In the genomic region with DNA sequence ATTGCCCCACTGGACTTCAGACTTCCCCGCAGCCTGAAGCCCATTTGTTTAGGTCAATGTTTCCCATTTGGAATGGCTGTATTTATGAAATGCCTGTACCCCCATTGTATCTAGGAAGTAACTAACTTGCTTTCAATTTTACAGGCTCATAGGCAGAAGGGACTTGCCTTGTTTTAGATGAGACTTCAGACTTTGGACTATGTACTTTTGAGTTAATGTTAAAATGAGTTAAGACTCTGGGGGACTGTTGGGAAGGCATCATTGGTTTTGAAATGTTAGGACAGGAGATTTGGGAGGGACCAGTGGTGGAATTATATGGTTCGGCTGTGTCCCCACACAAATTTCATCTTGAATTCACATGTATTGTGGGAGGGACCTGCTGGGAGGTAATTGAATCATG, we compare ENCODE assay signal across 1 cellular context.
TF ChIP-seq lines count a peak whose summit lies in the region.
"Not testable (repeated sequence)": the region's sequence is repeated elsewhere in the genome, so short reads cannot be mapped to it uniquely, and the experiment has no call there.

No MANE protein-coding gene starts in this region.

- H3K9ac ChIP-seq in liver (ENCODE audit: low read depth in 1 of 2, low read length in 2 of 2): not testable (repeated sequence)

- not testable (repeated sequence) for H3K27ac ChIP-seq in liver (ENCODE audit: low read depth in 1 of 2, low read length in 2 of 2)

- H3K36me3 ChIP-seq in liver (ENCODE audit: control insufficient read depth in 4 of 4, insufficient read depth in 3 of 4, low read depth in 1 of 4, low read length in 3 of 4): not testable (repeated sequence)

- not testable (repeated sequence) for H3K27me3 ChIP-seq in liver (ENCODE audit: control insufficient read depth in 4 of 4, insufficient read depth in 4 of 4, low read length in 3 of 4)

- peaks cover 0 to 11% (median 4%) of the 10 kb centered on the region in 4 donors for H3K4me1 ChIP-seq in liver (ENCODE audit: control insufficient read depth in 4 of 4, insufficient read depth in 4 of 4, low read length in 3 of 4)

- not testable (repeated sequence) for TF ChIP-seq CTCF in liver (IDR thresholded peaks at IDR 0.05; ENCODE audit: low read depth, low read length, missing input control)

- 89% methylated on average over 2 of the region's 2 CpGs for WGBS in liver

- not testable (repeated sequence) for H3K9me3 ChIP-seq in liver (ENCODE audit: control insufficient read depth in 4 of 4, low read length in 3 of 4)

- H3K4me3 ChIP-seq in liver (ENCODE audit: low read depth in 1 of 3, low read length in 3 of 3): not testable (repeated sequence)

- TF ChIP-seq RAD21 in liver (IDR thresholded peaks at IDR 0.05): not testable (repeated sequence)

TF ChIP-seq in liver, 16 proteins besides CTCF, POLR2A, EP300 and RAD21:
- TF ChIP-seq HNF4G (IDR thresholded peaks at IDR 0.05) (peak; percentile 46), HNF4A (conservative IDR thresholded peaks at IDR 0.05) (peak; percentile 65 to 88)
